In the genomic region with DNA sequence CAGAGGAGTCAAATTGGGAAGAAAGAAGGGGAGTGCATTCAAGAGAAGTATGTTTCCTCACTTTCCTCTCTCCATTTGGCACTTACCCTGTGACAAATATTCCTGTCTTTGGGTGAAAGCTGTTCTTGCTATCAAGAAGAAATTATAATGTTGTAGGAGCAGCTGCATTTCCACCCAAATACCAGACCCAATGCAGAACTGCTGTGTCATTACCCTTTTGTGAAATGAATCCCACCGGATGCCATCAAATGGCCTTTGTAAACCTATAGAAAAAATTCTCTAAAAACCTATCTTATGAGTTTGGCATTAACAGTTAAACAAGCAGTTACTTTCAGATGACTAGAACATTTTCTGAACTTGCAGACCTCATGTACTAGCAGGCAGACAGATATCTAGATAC, we compare ENCODE assay signal across 25 cellular contexts. TPM values are rescaled to one million over a fixed set of nuclear protein-coding genes. Genes with fewer than 3 reads are reported as not detected.
"Had no signal": no experiment of that assay in that cellular context is flagged by ENCODE, and none has a peak within 500 bp of the region (broad histone marks: within the 10 kb centered on the region; RNA-seq: fewer than 3 reads in every experiment).

No MANE protein-coding gene starts in this region.

- H3K9me3 ChIP-seq: ovary, psoas muscle, stomach, thoracic aorta, thyroid gland, tibial nerve, upper lobe of left lung had no signal

- H3K79me2 ChIP-seq: parathyroid adenoma had no signal

- H3K4me2 ChIP-seq: neural progenitor cell had no signal

- FAIRE-seq: small intestine, urothelium cell line had no signal

- H3K27me3 ChIP-seq: neural progenitor cell, ovary, stomach, thyroid gland, tibial nerve, upper lobe of left lung had no signal

- DNase-seq: naive thymus-derived CD4-positive, alpha-beta T cell; natural killer cell; occipital lobe; ovary; posterior cingulate gyrus; psoas muscle; right cardiac atrium; small intestine; stimulated activated CD4-positive, alpha-beta T cell treated with anti-CD3 and anti-CD28 coated beads, Interleukin-15, amount 100 ng/mL, for 24 hours; stimulated activated CD4-positive, alpha-beta T cell treated with anti-CD3 and anti-CD28 coated beads, Interleukin-2, amount 100 ng/mL, for 24 hours; stimulated activated CD4-positive, alpha-beta T cell treated with anti-CD3 and anti-CD28 coated beads, Interleukin-2, amount 100 ng/mL, for 48 hours; stimulated activated CD4-positive, alpha-beta T cell treated with anti-CD3 and anti-CD28 coated beads, Interleukin-4, amount 100 ng/mL, for 24 hours; stimulated activated naive B cell treated with anti-CD40 and anti-IgM and Interleukin-4, amounts not matched to agents 10 μg/mL and 1 μg/mL and 100 μg/mL, for 72 hours; stimulated activated naive CD4-positive, alpha-beta T cell treated with Interleukin-2 at 50 U/mL for 16 hours; stomach; thyroid gland; trophoblast cell; upper lobe of left lung had no signal

- H3K27ac ChIP-seq: neural progenitor cell, ovary, parathyroid adenoma, psoas muscle, stomach, thoracic aorta, thyroid gland, tibial nerve, upper lobe of left lung had no signal

- ATAC-seq: naive thymus-derived CD4-positive, alpha-beta T cell; natural killer cell; psoas muscle; right cardiac atrium; sciatic nerve; stimulated activated effector memory CD8-positive, alpha-beta T cell treated with anti-CD3 and anti-CD28 coated beads, Interleukin-12 subunit alpha, Interleukin-12 subunit beta, amount 100 ng/mL, for 72 hours; stimulated activated naive B cell treated with anti-CD40 and anti-IgM and Interleukin-4, amounts not matched to agents 10 μg/mL and 1 μg/mL and 100 μg/mL, for 72 hours had no signal

- H3K4me3 ChIP-seq: neural progenitor cell, ovary, psoas muscle, stomach, thoracic aorta, thyroid gland, tibial nerve, upper lobe of left lung had no signal

- H2AFZ ChIP-seq: neural progenitor cell, parathyroid adenoma had no signal

- H3K9ac ChIP-seq: neural progenitor cell, parathyroid adenoma had no signal

- H3K4me1 ChIP-seq: neural progenitor cell, parathyroid adenoma, psoas muscle, stomach, thyroid gland, upper lobe of left lung had no signal

- H3K36me3 ChIP-seq: neural progenitor cell, ovary, stomach, thoracic aorta, thyroid gland, tibial nerve, upper lobe of left lung had no signal

RNA-seq across cellular contexts. Expression of gene PALMD, which starts 16.7 kb away (rescaled TPM):
- total RNA-seq: naive thymus-derived CD4-positive, alpha-beta T cell; natural killer cell had no signal
- polyA plus RNA-seq: naive thymus-derived CD4-positive, alpha-beta T cell had no signal
